In the genomic region with DNA sequence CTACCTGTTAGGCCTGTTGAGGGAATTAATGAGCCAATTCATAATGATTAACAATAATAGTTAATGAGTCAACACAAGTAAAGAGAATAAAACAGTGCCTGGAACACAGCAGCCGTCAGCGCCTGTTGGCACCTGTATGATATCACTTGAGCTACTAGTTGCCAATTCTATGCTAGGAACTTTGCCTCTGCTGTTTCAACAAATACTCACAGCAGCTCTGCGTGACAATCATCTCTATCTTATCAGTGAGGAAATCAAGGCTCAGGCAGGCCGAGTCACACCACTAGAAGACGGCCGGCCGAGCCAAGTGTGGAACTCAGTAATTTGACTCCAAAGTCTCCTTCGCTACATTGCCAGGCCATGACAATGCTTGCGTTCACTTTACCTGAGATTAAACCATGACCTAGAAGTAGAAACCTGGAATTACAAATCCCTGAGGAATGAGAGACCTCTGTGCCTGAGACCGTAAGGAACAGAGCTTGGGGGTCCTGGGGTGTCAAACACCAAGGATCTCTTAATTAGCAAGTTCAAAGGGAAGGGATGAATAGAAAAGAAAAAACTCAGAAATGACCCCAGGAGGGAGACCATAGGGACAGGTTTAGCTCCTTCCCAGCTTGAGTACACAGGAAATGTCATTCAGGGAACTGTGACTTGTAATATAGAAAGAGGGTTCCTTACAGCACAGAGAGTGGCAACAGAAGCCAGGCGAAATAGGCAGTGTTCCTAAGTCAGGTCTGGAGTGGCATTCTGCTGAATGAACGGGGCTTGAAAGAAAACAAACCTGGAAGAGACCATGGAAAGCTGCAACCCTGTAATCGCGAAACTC, we compare ENCODE assay signal across 11 cellular contexts.
DNase-seq lines count a peak whose midpoint lies in the region; ATAC-seq, FAIRE-seq and TF ChIP-seq lines count a peak whose summit lies in the region.
"Had no signal": no experiment of that assay in that cellular context is flagged by ENCODE, and none has a peak within 500 bp of the region (broad histone marks: within the 10 kb centered on the region; RNA-seq: fewer than 3 reads in every experiment).

No MANE protein-coding gene starts in this region.

- TF ChIP-seq RAD21 in A549 (conservative IDR thresholded peaks at IDR 0.05 in 1 of 2, IDR thresholded peaks at IDR 0.05 in 1 of 2) (no peak), liver (IDR thresholded peaks at IDR 0.05) (peak; percentile 43 to 56)

- TF ChIP-seq POLR2A in A549 (IDR thresholded peaks at IDR 0.05; ENCODE audit: low read length) (no peak), breast epithelium (IDR thresholded peaks at IDR 0.05) (no peak)

- H3K36me3 ChIP-seq in breast epithelium (no peaks in the 10 kb centered on the region), liver (ENCODE audit: control insufficient read depth in 4 of 4, insufficient read depth in 3 of 4, low read depth in 1 of 4, low read length in 3 of 4) (no peaks in the 10 kb centered on the region)

- TF ChIP-seq EP300 in A549 (IDR thresholded peaks at IDR 0.05), result peak in 1 of 2 experiments; percentile 50; a peak in 1 of 5 replicates

- H3K27ac ChIP-seq in A549, result peak overlapping the region; percentile 40 to 79
- peak overlapping the region; percentile 48 to 69 for H3K27ac ChIP-seq in breast epithelium
- H3K27ac ChIP-seq in liver (ENCODE audit: low read depth in 1 of 2, low read length in 2 of 2), result peak overlapping the region; percentile 75 to 78

- H3K4me1 ChIP-seq in A549, result peaks cover 35% of the 10 kb centered on the region
- peaks cover 0 to 6% of the 10 kb centered on the region in 2 donors for H3K4me1 ChIP-seq in breast epithelium
- peaks cover 0 to 30% (median 11%) of the 10 kb centered on the region in 4 donors for H3K4me1 ChIP-seq in liver (ENCODE audit: control insufficient read depth in 4 of 4, insufficient read depth in 4 of 4, low read length in 3 of 4)

- CTCF ChIA-PET in A549 (lab: Yijun Ruan, JAX), result interaction anchor here (0.6 to 2.3 kb wide), 10 partner anchors 9 to 259 kb away, joined by 3 to 15 read pairs (median 4); a partner anchor contains a TSS

- no peak for TF ChIP-seq CTCF in A549 (IDR thresholded peaks at IDR 0.05)
- TF ChIP-seq CTCF in LNCaP clone FGC (IDR thresholded peaks at IDR 0.05; ENCODE audit: control insufficient read depth, extremely low read depth, insufficient read depth), result no peak
- no peak for TF ChIP-seq CTCF in breast epithelium (IDR thresholded peaks at IDR 0.05)
- no peak for TF ChIP-seq CTCF in liver (IDR thresholded peaks at IDR 0.05; ENCODE audit: low read depth, low read length, missing input control)

- peak; percentile 68 to 69 for ATAC-seq in A549
- ATAC-seq in GM21717 (IDR thresholded peaks at IDR 0.05; ENCODE audit: unreplicated experiment), result no peak

- intact Hi-C loops in breast epithelium (cut with DNase I; ENCODE audit: low total_unique reads), result no loop called here

- DNase-seq in A549 (ENCODE audit: low read depth in 1 of 2, low spot score in 1 of 2) (peak in 1 of 2 experiments; percentile 60), LNCaP clone FGC (ENCODE audit: low read depth) (peak; percentile 93), breast epithelium (ENCODE audit: low spot score in 2 of 2) (peak; percentile 52 to 67), NCI-H2081 (lab: John Stamatoyannopoulos, UW) (no peak), AG08395 (ENCODE audit: low spot score) (no peak)
- DNase-seq in NK-92 treated with Interleukin-12 subunit alpha and Interleukin-12 subunit beta, amount 100 ng/mL, for 24 hours (lab: John Stamatoyannopoulos, UW), result no peak
- DNase-seq: C1 segment of cervical spinal cord, caudate nucleus, naive B cell had no signal

- H3K27me3 ChIP-seq in breast epithelium (no peaks in the 10 kb centered on the region), liver (ENCODE audit: control insufficient read depth in 4 of 4, insufficient read depth in 4 of 4, low read length in 3 of 4) (no peaks in the 10 kb centered on the region)

- peak overlapping the region; percentile 23 to 60 for H3K9ac ChIP-seq in liver (ENCODE audit: low read depth in 1 of 2, low read length in 2 of 2)

- H3K4me3 ChIP-seq in A549 (no peak overlapping the region), LNCaP clone FGC (ENCODE audit: low read depth, low read length) (no peak overlapping the region), breast epithelium (no peak overlapping the region), liver (ENCODE audit: low read depth in 1 of 3, low read length in 3 of 3) (no peak overlapping the region)

- no peak for FAIRE-seq in A549 (lab: Jason Lieb, UNC)

- peak overlapping the region; percentile 29 for H3K4me2 ChIP-seq in A549

- 34% methylated on average over 14 of the region's 14 CpGs for WGBS in A549 (ENCODE audit: missing lambda C conversion rate)
- WGBS in liver, result 45% methylated on average over 14 of the region's 14 CpGs

- H3K9me3 ChIP-seq in A549, result no peaks in the 10 kb centered on the region
- no peaks in the 10 kb centered on the region for H3K9me3 ChIP-seq in breast epithelium
- no peaks in the 10 kb centered on the region for H3K9me3 ChIP-seq in liver (ENCODE audit: control insufficient read depth in 4 of 4, low read length in 3 of 4)

- POLR2A ChIA-PET in A549 (lab: Yijun Ruan, JAX), result interaction anchor here (1.0 to 1.1 kb wide), 2 partner anchors 9 to 26 kb away, joined by 4 to 5 read pairs; no protein-coding TSS in a partner anchor

TF ChIP-seq in A549, 52 proteins besides CTCF, POLR2A, EP300 and RAD21:
- TF ChIP-seq HOXB13 (CRISPR knock-in tag; IDR thresholded peaks at IDR 0.05; ENCODE audit: low read depth) (0 out of 2 replicates have a peak, but pooled peaks have one; percentile 6), GATA3 (IDR thresholded peaks at IDR 0.05; ENCODE audit: borderline replicate concordance) (peak; percentile 89), FOSL2 (IDR thresholded peaks at IDR 0.05) (no peak), FOSL2 (CRISPR knock-in tag; IDR thresholded peaks at IDR 0.05) (peak; percentile 47; the same call in 1 of the 2 replicates), SMC3 (IDR thresholded peaks at IDR 0.05) (no peak)

TF ChIP-seq in liver, 16 proteins besides CTCF, POLR2A, EP300 and RAD21 (continues in another document):
- peak; percentile 38 for TF ChIP-seq FOXA1 (IDR thresholded peaks at IDR 0.05)
- no peak for TF ChIP-seq GABPA (IDR thresholded peaks at IDR 0.05 in 1 of 2, conservative IDR thresholded peaks at IDR 0.05 in 1 of 2)
- no peak for TF ChIP-seq NR2F2 (IDR thresholded peaks at IDR 0.05)
- TF ChIP-seq TAF1 (conservative IDR thresholded peaks at IDR 0.05), result no peak
- TF ChIP-seq EGR1 (IDR thresholded peaks at IDR 0.05; ENCODE audit: low read depth in 2 of 2), result peak in 1 of 2 donors; percentile 42
- TF ChIP-seq, protein P1, sequence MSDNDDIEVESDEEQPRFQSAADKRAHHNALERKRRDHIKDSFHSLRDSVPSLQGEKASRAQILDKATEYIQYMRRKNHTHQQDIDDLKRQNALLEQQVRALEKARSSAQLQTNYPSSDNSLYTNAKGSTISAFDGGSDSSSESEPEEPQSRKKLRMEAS (IDR thresholded peaks at IDR 0.05), result peak; percentile 43
- TF ChIP-seq, protein P2, sequence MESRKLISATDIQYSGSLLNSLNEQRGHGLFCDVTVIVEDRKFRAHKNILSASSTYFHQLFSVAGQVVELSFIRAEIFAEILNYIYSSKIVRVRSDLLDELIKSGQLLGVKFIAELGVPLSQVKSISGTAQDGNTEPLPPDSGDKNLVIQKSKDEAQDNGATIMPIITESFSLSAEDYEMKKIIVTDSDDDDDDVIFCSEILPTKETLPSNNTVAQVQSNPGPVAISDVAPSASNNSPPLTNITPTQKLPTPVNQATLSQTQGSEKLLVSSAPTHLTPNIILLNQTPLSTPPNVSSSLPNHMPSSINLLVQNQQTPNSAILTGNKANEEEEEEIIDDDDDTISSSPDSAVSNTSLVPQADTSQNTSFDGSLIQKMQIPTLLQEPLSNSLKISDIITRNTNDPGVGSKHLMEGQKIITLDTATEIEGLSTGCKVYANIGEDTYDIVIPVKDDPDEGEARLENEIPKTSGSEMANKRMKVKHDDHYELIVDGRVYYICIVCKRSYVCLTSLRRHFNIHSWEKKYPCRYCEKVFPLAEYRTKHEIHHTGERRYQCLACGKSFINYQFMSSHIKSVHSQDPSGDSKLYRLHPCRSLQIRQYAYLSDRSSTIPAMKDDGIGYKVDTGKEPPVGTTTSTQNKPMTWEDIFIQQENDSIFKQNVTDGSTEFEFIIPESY (IDR thresholded peaks at IDR 0.05), result peak; percentile 85
- peak; percentile 57 to 87 for TF ChIP-seq HNF4A (conservative IDR thresholded peaks at IDR 0.05)
- TF ChIP-seq, protein P3, sequence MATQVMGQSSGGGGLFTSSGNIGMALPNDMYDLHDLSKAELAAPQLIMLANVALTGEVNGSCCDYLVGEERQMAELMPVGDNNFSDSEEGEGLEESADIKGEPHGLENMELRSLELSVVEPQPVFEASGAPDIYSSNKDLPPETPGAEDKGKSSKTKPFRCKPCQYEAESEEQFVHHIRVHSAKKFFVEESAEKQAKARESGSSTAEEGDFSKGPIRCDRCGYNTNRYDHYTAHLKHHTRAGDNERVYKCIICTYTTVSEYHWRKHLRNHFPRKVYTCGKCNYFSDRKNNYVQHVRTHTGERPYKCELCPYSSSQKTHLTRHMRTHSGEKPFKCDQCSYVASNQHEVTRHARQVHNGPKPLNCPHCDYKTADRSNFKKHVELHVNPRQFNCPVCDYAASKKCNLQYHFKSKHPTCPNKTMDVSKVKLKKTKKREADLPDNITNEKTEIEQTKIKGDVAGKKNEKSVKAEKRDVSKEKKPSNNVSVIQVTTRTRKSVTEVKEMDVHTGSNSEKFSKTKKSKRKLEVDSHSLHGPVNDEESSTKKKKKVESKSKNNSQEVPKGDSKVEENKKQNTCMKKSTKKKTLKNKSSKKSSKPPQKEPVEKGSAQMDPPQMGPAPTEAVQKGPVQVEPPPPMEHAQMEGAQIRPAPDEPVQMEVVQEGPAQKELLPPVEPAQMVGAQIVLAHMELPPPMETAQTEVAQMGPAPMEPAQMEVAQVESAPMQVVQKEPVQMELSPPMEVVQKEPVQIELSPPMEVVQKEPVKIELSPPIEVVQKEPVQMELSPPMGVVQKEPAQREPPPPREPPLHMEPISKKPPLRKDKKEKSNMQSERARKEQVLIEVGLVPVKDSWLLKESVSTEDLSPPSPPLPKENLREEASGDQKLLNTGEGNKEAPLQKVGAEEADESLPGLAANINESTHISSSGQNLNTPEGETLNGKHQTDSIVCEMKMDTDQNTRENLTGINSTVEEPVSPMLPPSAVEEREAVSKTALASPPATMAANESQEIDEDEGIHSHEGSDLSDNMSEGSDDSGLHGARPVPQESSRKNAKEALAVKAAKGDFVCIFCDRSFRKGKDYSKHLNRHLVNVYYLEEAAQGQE (IDR thresholded peaks at IDR 0.05), result peak; percentile 51
- TF ChIP-seq, protein P4, sequence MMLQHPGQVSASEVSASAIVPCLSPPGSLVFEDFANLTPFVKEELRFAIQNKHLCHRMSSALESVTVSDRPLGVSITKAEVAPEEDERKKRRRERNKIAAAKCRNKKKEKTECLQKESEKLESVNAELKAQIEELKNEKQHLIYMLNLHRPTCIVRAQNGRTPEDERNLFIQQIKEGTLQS (IDR thresholded peaks at IDR 0.05), result no peak
- TF ChIP-seq SP1 (IDR thresholded peaks at IDR 0.05), result peak; percentile 47
- peak; percentile 59 for TF ChIP-seq YY1 (IDR thresholded peaks at IDR 0.05)
- TF ChIP-seq JUND (IDR thresholded peaks at IDR 0.05), result peak; percentile 47 to 94
- peak; percentile 34 to 92 for TF ChIP-seq RXRA (IDR thresholded peaks at IDR 0.05)
- TF ChIP-seq HNF4G (IDR thresholded peaks at IDR 0.05), result no peak

Comparison
In these comparisons a context has a peak if more than half of its experiments do, and no peak if none do; other contexts are left out.
1. DNase-seq: peak in LNCaP clone FGC (single experiment) and breast epithelium (2 of 2); none in NK-92 treated with Interleukin-12 subunit alpha and Interleukin-12 subunit beta, amount 100 ng/mL, for 24 hours (single experiment), NCI-H2081 (0 of 2) and AG08395 (single experiment).
2. Peak in every context shown above with its lines, with median percentiles within 50 percentile points of each other: H3K27ac ChIP-seq.